ENCODE assay signal across 1 cellular context in genomic region chr1:153522294-153523048, GRCh38.
TF ChIP-seq lines count a peak whose summit lies in the region.

No MANE protein-coding gene starts in this region.

TF ChIP-seq in K562, 482 proteins besides CTCF, POLR2A, EP300 and RAD21:
- peak; percentile 43 for TF ChIP-seq NFYB (IDR thresholded peaks at IDR 0.05; ENCODE audit: extremely low read depth, insufficient read length)
